In the genomic region with DNA sequence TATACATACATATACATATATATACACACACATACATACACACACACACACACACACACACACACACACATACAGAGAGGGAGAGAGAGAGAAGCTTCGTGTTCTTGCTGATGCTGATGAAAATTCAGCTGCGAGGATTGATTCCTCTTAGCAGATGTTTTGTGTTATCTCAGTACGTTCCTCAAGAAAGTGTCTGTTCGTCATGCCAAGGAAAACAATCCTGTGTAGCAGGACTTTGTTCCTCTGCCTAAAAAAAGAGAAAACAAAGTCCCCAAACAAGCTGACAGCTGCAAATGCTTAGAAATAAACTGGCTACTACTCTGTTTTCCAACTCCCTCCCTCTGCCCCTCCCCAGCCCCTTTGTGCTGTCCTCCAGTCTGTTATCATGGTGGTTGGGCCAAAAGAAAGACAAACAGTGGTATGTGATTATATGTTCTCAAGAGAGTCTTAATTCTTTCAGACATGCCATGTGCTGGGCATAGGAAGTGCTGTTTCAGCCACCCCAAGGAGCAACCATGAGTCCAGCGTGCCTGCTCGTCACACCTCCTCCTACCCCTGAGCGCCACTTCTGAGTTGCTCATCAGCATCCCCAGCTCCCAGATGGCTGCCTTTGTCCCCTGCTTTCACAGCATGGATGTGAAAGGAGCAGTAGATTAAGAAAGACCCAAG, we compare ENCODE assay signal across 11 cellular contexts.
DNase-seq lines count a peak whose midpoint lies in the region; ATAC-seq and TF ChIP-seq lines count a peak whose summit lies in the region.
"Had no signal": no experiment of that assay in that cellular context is flagged by ENCODE, and none has a peak within 500 bp of the region (broad histone marks: within the 10 kb centered on the region; RNA-seq: fewer than 3 reads in every experiment).

No MANE protein-coding gene starts in this region.

- H3K36me3 ChIP-seq in HUES64 (ENCODE audit: insufficient read depth, low read length) (no peaks in the 10 kb centered on the region), endodermal cell (ENCODE audit: control insufficient read depth, insufficient read depth, low read length) (no peaks in the 10 kb centered on the region), suprapubic skin (no peaks in the 10 kb centered on the region)

- H3K27me3 ChIP-seq in HUES64 (ENCODE audit: insufficient read depth, low read length) (no peaks in the 10 kb centered on the region), endodermal cell (ENCODE audit: control insufficient read depth, insufficient read depth, low read length, poor library complexity, severe bottlenecking) (peaks cover 29% of the 10 kb centered on the region), suprapubic skin (no peaks in the 10 kb centered on the region)

- CTCF ChIA-PET in activated naive CD4-positive, alpha-beta T cell treated with anti-CD3 and anti-CD28 coated beads, Interleukin-2, amount 10 ng/mL, durations not matched to agents 7 days and 5 days (lab: Charles Lee): interaction anchor here (1.3 kb wide), 1 partner anchor 15 kb away, joined by 5 read pairs; no protein-coding TSS in a partner anchor

- H3K27ac Mint-ChIP-seq in endodermal cell: peak overlapping the region; percentile 67
- no peak overlapping the region for H3K27ac Mint-ChIP-seq in activated naive CD8-positive, alpha-beta T cell treated with anti-CD3 and anti-CD28 coated beads for 36 hours
- H3K27ac Mint-ChIP-seq in activated naive CD4-positive, alpha-beta T cell treated with anti-CD3 and anti-CD28 coated beads, Interleukin-2, amount 10 ng/mL, durations not matched to agents 7 days and 5 days: no peak overlapping the region
- H3K27ac Mint-ChIP-seq: activated naive CD4-positive, alpha-beta T cell treated with anti-CD3 and anti-CD28 coated beads, Interleukin-2, amount 50 U/mL, for 24 hours had no signal

- peaks cover 59% of the 10 kb centered on the region for H3K4me1 ChIP-seq in HUES64 (ENCODE audit: insufficient read depth, low read length)
- no peaks in the 10 kb centered on the region for H3K4me1 ChIP-seq in endodermal cell (ENCODE audit: control insufficient read depth, insufficient read depth, low read length)
- peaks cover 58% of the 10 kb centered on the region for H3K4me1 ChIP-seq in suprapubic skin

- no peaks in the 10 kb centered on the region for H3K36me3 Mint-ChIP-seq in endodermal cell (ENCODE audit: low read depth)
- no peaks in the 10 kb centered on the region for H3K36me3 Mint-ChIP-seq in activated naive CD8-positive, alpha-beta T cell treated with anti-CD3 and anti-CD28 coated beads for 36 hours
- H3K36me3 Mint-ChIP-seq in activated naive CD4-positive, alpha-beta T cell treated with anti-CD3 and anti-CD28 coated beads, Interleukin-2, amount 10 ng/mL, durations not matched to agents 7 days and 5 days: no peaks in the 10 kb centered on the region
- H3K36me3 Mint-ChIP-seq: activated naive CD4-positive, alpha-beta T cell treated with anti-CD3 and anti-CD28 coated beads, Interleukin-2, amount 50 U/mL, for 24 hours had no signal

- ATAC-seq in HG02571 (IDR thresholded peaks at IDR 0.05; ENCODE audit: unreplicated experiment): no peak
- ATAC-seq: GM12878 had no signal

- no peak for TF ChIP-seq CTCF in endodermal cell (conservative IDR thresholded peaks at IDR 0.05)
- no peak for TF ChIP-seq CTCF in suprapubic skin (IDR thresholded peaks at IDR 0.05)

- WGBS in HUES64: 76% methylated on average over 7 of the region's 7 CpGs
- WGBS in endodermal cell (ENCODE audit: insufficient coverage in 1 of 2, insufficient read length in 1 of 2), 2 experiments: 69 to 92% methylated on average over 3 to 7 of the region's 7 CpGs
- WGBS in suprapubic skin: 45% methylated on average over 7 of the region's 7 CpGs

- H3K9ac ChIP-seq in HUES64 (ENCODE audit: low read depth, low read length) (no peak overlapping the region), endodermal cell (ENCODE audit: extremely low read depth, low read length, poor library complexity, severe bottlenecking) (no peak overlapping the region)

- H3K27ac ChIP-seq in HUES64 (ENCODE audit: low read depth, low read length): peak overlapping the region; percentile 87
- no peak overlapping the region for H3K27ac ChIP-seq in endodermal cell (ENCODE audit: low read depth, low read length)
- peak overlapping the region; percentile 15 for H3K27ac ChIP-seq in suprapubic skin

- H3K27me3 Mint-ChIP-seq in endodermal cell (ENCODE audit: insufficient read depth): peaks cover 31% of the 10 kb centered on the region
- peaks cover 8% of the 10 kb centered on the region for H3K27me3 Mint-ChIP-seq in activated naive CD8-positive, alpha-beta T cell treated with anti-CD3 and anti-CD28 coated beads for 36 hours
- peaks cover 11% of the 10 kb centered on the region for H3K27me3 Mint-ChIP-seq in activated naive CD4-positive, alpha-beta T cell treated with anti-CD3 and anti-CD28 coated beads, Interleukin-2, amount 10 ng/mL, durations not matched to agents 7 days and 5 days
- H3K27me3 Mint-ChIP-seq: activated naive CD4-positive, alpha-beta T cell treated with anti-CD3 and anti-CD28 coated beads, Interleukin-2, amount 50 U/mL, for 24 hours had no signal

- peak; percentile 71 for DNase-seq in endodermal cell
- DNase-seq in midbrain (lab: John Stamatoyannopoulos, UW): peak; percentile 60
- DNase-seq in suprapubic skin (ENCODE audit: low spot score in 2 of 2): peak in 1 of 2 donors; percentile 73
- DNase-seq in GOT3 (lab: John Stamatoyannopoulos, UW): no peak
- DNase-seq in activated naive CD8-positive, alpha-beta T cell treated with anti-CD3 and anti-CD28 coated beads for 36 hours: no peak
- DNase-seq in activated naive CD4-positive, alpha-beta T cell treated with anti-CD3 and anti-CD28 coated beads, Interleukin-2, amount 10 ng/mL, durations not matched to agents 7 days and 5 days: no peak
- DNase-seq: IMR-90 had no signal

- no peak for TF ChIP-seq EP300 in suprapubic skin (IDR thresholded peaks at IDR 0.05)

- H3K4me1 Mint-ChIP-seq in endodermal cell: peaks cover 36% of the 10 kb centered on the region
- H3K4me1 Mint-ChIP-seq in activated naive CD8-positive, alpha-beta T cell treated with anti-CD3 and anti-CD28 coated beads for 36 hours: peaks cover 41% of the 10 kb centered on the region
- H3K4me1 Mint-ChIP-seq in activated naive CD4-positive, alpha-beta T cell treated with anti-CD3 and anti-CD28 coated beads, Interleukin-2, amount 10 ng/mL, durations not matched to agents 7 days and 5 days: peaks cover 41% of the 10 kb centered on the region

- H3K9me3 Mint-ChIP-seq in endodermal cell: no peaks in the 10 kb centered on the region
- no peaks in the 10 kb centered on the region for H3K9me3 Mint-ChIP-seq in activated naive CD8-positive, alpha-beta T cell treated with anti-CD3 and anti-CD28 coated beads for 36 hours
- H3K9me3 Mint-ChIP-seq in activated naive CD4-positive, alpha-beta T cell treated with anti-CD3 and anti-CD28 coated beads, Interleukin-2, amount 10 ng/mL, durations not matched to agents 7 days and 5 days: no peaks in the 10 kb centered on the region
- H3K9me3 Mint-ChIP-seq: activated naive CD4-positive, alpha-beta T cell treated with anti-CD3 and anti-CD28 coated beads, Interleukin-2, amount 50 U/mL, for 24 hours had no signal

- H3K4me3 Mint-ChIP-seq in endodermal cell: peak overlapping the region; percentile 32
- no peak overlapping the region for H3K4me3 Mint-ChIP-seq in activated naive CD8-positive, alpha-beta T cell treated with anti-CD3 and anti-CD28 coated beads for 36 hours
- no peak overlapping the region for H3K4me3 Mint-ChIP-seq in activated naive CD4-positive, alpha-beta T cell treated with anti-CD3 and anti-CD28 coated beads, Interleukin-2, amount 10 ng/mL, durations not matched to agents 7 days and 5 days
- H3K4me3 Mint-ChIP-seq: activated naive CD4-positive, alpha-beta T cell treated with anti-CD3 and anti-CD28 coated beads, Interleukin-2, amount 50 U/mL, for 24 hours had no signal

- TF ChIP-seq POLR2A in suprapubic skin (IDR thresholded peaks at IDR 0.05): no peak

- H3K4me3 ChIP-seq in HUES64 (ENCODE audit: low read length): no peak overlapping the region
- H3K4me3 ChIP-seq in endodermal cell (ENCODE audit: low read length): no peak overlapping the region
- no peak overlapping the region for H3K4me3 ChIP-seq in suprapubic skin

- H3K9me3 ChIP-seq in HUES64 (ENCODE audit: insufficient read depth, low read depth, low read length): peaks cover 3% of the 10 kb centered on the region; the same call in 1 of the 2 replicates
- peaks cover 5% of the 10 kb centered on the region for H3K9me3 ChIP-seq in endodermal cell (ENCODE audit: control insufficient read depth, low read length)
- no peaks in the 10 kb centered on the region for H3K9me3 ChIP-seq in suprapubic skin

Comparison
In these comparisons a context has a peak if more than half of its experiments do, and no peak if none do; other contexts are left out.
1. DNase-seq: peak in endodermal cell (single experiment) and midbrain (single experiment); none in GOT3 (single experiment), activated naive CD8-positive, alpha-beta T cell treated with anti-CD3 and anti-CD28 coated beads for 36 hours (single experiment) and activated naive CD4-positive, alpha-beta T cell treated with anti-CD3 and anti-CD28 coated beads, Interleukin-2, amount 10 ng/mL, durations not matched to agents 7 days and 5 days (single experiment).